ENCODE assay signal across 1 cellular context in the genomic region with DNA sequence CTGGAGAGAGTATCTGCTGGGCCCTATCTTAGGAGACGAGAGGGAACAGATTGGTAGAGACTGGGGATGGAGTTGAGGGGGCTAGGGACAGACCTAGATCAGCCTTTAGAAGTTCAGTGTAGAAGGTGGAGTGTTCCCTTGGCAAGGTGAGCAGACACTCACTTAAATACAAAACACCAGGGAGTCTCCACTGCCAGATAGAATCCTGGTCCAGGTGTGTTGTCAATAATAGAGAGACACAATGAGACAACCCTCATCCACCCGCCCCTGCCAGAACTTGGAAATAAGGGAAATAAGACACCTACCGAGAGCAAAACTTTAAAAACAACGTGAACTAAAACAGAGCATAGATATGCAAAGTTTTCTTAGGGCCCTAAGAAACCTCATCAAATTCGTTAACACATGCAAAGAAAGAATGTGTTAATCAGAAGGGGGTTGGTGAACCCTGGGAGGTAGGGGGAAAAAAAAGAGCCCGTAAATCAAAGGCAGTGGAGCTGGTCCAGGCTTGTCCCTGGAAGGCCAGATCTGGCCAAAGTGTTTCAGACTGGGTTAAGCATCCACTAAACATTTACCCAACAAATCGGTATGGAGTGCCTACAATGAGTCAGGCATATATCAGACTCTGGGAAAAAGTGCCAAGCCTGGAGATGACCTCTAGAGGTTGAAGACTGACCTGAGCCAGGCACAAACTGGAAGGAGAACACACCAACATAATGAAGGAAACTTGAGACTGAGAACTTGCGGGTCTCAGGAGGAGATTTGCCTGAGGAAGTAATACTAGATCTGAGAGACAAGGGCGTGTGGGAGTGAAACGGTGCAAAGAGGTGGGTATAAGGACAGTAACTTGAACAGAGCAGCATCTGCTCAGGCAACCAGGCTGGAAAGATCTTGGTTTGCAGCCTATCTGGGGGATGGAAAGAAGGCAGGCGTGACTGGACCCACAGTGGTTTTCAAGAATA.
TF ChIP-seq lines count a peak whose summit lies in the region.

No MANE protein-coding gene starts in this region.

TF ChIP-seq in WTC11, 78 proteins besides CTCF, POLR2A, EP300 and RAD21 (continued from another document):
- TF ChIP-seq, protein P1, sequence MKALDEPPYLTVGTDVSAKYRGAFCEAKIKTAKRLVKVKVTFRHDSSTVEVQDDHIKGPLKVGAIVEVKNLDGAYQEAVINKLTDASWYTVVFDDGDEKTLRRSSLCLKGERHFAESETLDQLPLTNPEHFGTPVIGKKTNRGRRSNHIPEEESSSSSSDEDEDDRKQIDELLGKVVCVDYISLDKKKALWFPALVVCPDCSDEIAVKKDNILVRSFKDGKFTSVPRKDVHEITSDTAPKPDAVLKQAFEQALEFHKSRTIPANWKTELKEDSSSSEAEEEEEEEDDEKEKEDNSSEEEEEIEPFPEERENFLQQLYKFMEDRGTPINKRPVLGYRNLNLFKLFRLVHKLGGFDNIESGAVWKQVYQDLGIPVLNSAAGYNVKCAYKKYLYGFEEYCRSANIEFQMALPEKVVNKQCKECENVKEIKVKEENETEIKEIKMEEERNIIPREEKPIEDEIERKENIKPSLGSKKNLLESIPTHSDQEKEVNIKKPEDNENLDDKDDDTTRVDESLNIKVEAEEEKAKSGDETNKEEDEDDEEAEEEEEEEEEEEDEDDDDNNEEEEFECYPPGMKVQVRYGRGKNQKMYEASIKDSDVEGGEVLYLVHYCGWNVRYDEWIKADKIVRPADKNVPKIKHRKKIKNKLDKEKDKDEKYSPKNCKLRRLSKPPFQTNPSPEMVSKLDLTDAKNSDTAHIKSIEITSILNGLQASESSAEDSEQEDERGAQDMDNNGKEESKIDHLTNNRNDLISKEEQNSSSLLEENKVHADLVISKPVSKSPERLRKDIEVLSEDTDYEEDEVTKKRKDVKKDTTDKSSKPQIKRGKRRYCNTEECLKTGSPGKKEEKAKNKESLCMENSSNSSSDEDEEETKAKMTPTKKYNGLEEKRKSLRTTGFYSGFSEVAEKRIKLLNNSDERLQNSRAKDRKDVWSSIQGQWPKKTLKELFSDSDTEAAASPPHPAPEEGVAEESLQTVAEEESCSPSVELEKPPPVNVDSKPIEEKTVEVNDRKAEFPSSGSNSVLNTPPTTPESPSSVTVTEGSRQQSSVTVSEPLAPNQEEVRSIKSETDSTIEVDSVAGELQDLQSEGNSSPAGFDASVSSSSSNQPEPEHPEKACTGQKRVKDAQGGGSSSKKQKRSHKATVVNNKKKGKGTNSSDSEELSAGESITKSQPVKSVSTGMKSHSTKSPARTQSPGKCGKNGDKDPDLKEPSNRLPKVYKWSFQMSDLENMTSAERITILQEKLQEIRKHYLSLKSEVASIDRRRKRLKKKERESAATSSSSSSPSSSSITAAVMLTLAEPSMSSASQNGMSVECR (CRISPR knock-in tag; IDR thresholded peaks at IDR 0.05; ENCODE audit: borderline replicate concordance): no peak
- TF ChIP-seq GTF2I (CRISPR knock-in tag; conservative IDR thresholded peaks at IDR 0.05): no peak
- no peak for TF ChIP-seq NR1H2 (CRISPR knock-in tag; IDR thresholded peaks at IDR 0.05)
- TF ChIP-seq ZNF396 (CRISPR knock-in tag; IDR thresholded peaks at IDR 0.05; ENCODE audit: borderline replicate concordance): peak; percentile 77; the same call in 1 of the 2 replicates
- TF ChIP-seq SP1 (CRISPR knock-in tag; conservative IDR thresholded peaks at IDR 0.05): no peak; the same call in 1 of the 2 replicates
- TF ChIP-seq, protein P2, sequence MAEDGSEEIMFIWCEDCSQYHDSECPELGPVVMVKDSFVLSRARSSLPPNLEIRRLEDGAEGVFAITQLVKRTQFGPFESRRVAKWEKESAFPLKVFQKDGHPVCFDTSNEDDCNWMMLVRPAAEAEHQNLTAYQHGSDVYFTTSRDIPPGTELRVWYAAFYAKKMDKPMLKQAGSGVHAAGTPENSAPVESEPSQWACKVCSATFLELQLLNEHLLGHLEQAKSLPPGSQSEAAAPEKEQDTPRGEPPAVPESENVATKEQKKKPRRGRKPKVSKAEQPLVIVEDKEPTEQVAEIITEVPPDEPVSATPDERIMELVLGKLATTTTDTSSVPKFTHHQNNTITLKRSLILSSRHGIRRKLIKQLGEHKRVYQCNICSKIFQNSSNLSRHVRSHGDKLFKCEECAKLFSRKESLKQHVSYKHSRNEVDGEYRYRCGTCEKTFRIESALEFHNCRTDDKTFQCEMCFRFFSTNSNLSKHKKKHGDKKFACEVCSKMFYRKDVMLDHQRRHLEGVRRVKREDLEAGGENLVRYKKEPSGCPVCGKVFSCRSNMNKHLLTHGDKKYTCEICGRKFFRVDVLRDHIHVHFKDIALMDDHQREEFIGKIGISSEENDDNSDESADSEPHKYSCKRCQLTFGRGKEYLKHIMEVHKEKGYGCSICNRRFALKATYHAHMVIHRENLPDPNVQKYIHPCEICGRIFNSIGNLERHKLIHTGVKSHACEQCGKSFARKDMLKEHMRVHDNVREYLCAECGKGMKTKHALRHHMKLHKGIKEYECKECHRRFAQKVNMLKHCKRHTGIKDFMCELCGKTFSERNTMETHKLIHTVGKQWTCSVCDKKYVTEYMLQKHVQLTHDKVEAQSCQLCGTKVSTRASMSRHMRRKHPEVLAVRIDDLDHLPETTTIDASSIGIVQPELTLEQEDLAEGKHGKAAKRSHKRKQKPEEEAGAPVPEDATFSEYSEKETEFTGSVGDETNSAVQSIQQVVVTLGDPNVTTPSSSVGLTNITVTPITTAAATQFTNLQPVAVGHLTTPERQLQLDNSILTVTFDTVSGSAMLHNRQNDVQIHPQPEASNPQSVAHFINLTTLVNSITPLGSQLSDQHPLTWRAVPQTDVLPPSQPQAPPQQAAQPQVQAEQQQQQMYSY (CRISPR knock-in tag; IDR thresholded peaks at IDR 0.05): no peak
- TF ChIP-seq NFE2L1 (CRISPR knock-in tag; IDR thresholded peaks at IDR 0.05): no peak
- TF ChIP-seq ZNF232 (CRISPR knock-in tag; IDR thresholded peaks at IDR 0.05): no peak
- TF ChIP-seq, protein P3, sequence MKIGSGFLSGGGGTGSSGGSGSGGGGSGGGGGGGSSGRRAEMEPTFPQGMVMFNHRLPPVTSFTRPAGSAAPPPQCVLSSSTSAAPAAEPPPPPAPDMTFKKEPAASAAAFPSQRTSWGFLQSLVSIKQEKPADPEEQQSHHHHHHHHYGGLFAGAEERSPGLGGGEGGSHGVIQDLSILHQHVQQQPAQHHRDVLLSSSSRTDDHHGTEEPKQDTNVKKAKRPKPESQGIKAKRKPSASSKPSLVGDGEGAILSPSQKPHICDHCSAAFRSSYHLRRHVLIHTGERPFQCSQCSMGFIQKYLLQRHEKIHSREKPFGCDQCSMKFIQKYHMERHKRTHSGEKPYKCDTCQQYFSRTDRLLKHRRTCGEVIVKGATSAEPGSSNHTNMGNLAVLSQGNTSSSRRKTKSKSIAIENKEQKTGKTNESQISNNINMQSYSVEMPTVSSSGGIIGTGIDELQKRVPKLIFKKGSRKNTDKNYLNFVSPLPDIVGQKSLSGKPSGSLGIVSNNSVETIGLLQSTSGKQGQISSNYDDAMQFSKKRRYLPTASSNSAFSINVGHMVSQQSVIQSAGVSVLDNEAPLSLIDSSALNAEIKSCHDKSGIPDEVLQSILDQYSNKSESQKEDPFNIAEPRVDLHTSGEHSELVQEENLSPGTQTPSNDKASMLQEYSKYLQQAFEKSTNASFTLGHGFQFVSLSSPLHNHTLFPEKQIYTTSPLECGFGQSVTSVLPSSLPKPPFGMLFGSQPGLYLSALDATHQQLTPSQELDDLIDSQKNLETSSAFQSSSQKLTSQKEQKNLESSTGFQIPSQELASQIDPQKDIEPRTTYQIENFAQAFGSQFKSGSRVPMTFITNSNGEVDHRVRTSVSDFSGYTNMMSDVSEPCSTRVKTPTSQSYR (CRISPR knock-in tag; IDR thresholded peaks at IDR 0.05): 0 out of 2 replicates have a peak, but pooled peaks have one; percentile 16
- TF ChIP-seq GABPB1 (CRISPR knock-in tag; IDR thresholded peaks at IDR 0.05): no peak
- TF ChIP-seq HMGA2 (CRISPR knock-in tag; IDR thresholded peaks at IDR 0.05): no peak
- no peak for TF ChIP-seq ZNF671 (CRISPR knock-in tag; IDR thresholded peaks at IDR 0.05)
- TF ChIP-seq, protein P4, sequence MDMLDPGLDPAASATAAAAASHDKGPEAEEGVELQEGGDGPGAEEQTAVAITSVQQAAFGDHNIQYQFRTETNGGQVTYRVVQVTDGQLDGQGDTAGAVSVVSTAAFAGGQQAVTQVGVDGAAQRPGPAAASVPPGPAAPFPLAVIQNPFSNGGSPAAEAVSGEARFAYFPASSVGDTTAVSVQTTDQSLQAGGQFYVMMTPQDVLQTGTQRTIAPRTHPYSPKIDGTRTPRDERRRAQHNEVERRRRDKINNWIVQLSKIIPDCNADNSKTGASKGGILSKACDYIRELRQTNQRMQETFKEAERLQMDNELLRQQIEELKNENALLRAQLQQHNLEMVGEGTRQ (CRISPR knock-in tag; IDR thresholded peaks at IDR 0.05): no peak
